ENCODE assay signal across 8 cellular contexts in the genomic region with DNA sequence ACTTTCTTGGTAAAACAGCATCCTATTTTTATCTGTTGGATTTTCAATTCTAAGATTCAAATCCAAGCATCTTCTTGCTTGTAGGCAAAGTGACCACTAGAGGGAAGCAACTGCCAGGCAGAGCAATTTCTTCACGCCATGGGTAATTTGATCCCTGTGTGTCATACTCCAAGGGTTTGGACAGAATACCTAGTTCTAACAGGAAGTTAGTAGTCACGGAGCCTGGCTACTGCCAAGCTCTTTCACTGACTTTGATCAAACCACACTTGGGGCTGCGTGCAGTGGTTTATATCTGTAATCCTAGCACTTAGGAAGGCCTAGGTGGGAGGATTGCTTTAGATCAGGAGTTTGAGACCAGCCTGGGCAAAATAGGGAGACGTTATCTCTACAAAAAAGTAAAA.
DNase-seq lines count a peak whose midpoint lies in the region; ATAC-seq, FAIRE-seq and TF ChIP-seq lines count a peak whose summit lies in the region.

No MANE protein-coding gene starts in this region.

- no peaks in the 10 kb centered on the region for H3K36me3 ChIP-seq in bronchial epithelial cell (ENCODE audit: control insufficient read depth, insufficient read depth, low read length)
- no peaks in the 10 kb centered on the region for H3K36me3 ChIP-seq in kidney epithelial cell (ENCODE audit: control insufficient read depth, insufficient read depth, low read length)
- H3K36me3 ChIP-seq in thyroid gland: no peaks in the 10 kb centered on the region

- H3K27ac ChIP-seq in thyroid gland: peak overlapping the region in 1 of 3 donors; percentile 37

- H3K27me3 ChIP-seq in bronchial epithelial cell (ENCODE audit: control insufficient read depth, insufficient read depth, low read length) (no peaks in the 10 kb centered on the region), kidney epithelial cell (ENCODE audit: control insufficient read depth, insufficient read depth, low read length) (no peaks in the 10 kb centered on the region), thyroid gland (no peaks in the 10 kb centered on the region)

- TF ChIP-seq POLR2A in thyroid gland (IDR thresholded peaks at IDR 0.05): no peak

- TF ChIP-seq CTCF in GM12872 (IDR thresholded peaks at IDR 0.05; ENCODE audit: insufficient read depth, low read depth, low read length): peak; percentile 73
- peak; percentile 80 for TF ChIP-seq CTCF in bronchial epithelial cell (IDR thresholded peaks at IDR 0.05; ENCODE audit: insufficient read depth, low read length, severe bottlenecking)
- TF ChIP-seq CTCF in kidney epithelial cell (IDR thresholded peaks at IDR 0.05; ENCODE audit: insufficient read depth, low read length, poor library complexity, severe bottlenecking): peak; percentile 91
- peak; percentile 45 to 74 (median 62) for TF ChIP-seq CTCF in thyroid gland (IDR thresholded peaks at IDR 0.05)

- no peak for ATAC-seq in HG02763 (IDR thresholded peaks at IDR 0.05; ENCODE audit: unreplicated experiment)
- ATAC-seq in HG02884 (IDR thresholded peaks at IDR 0.05; ENCODE audit: unreplicated experiment): no peak

- no peaks in the 10 kb centered on the region for H3K4me1 ChIP-seq in thyroid gland

- 11 to 17% methylated on average over 4 of the region's 4 CpGs for WGBS in thyroid gland, 2 donors

- DNase-seq in KG1 (lab: John Stamatoyannopoulos, UW) (peak; percentile 9), NOMO-1 (lab: John Stamatoyannopoulos, UW; ENCODE audit: unreplicated experiment in 2 of 2) (peak; percentile 0 to 45), bronchial epithelial cell (ENCODE audit: low read depth) (peak; percentile 98), kidney epithelial cell (ENCODE audit: low read depth) (peak; percentile 96), thyroid gland (peak; percentile 57 to 62)

- no peak overlapping the region for H3K4me3 ChIP-seq in bronchial epithelial cell (ENCODE audit: low read depth, low read length)
- no peak overlapping the region for H3K4me3 ChIP-seq in kidney epithelial cell (ENCODE audit: low read depth, low read length)
- H3K4me3 ChIP-seq in thyroid gland (replicated peaks in 1 of 3): no peak overlapping the region

- intact Hi-C loops in thyroid gland (cut with DNase I): loop anchor here (10.0 kb wide), 3 partner anchors 523 to 1063 kb away; no protein-coding TSS in a partner anchor

- no peaks in the 10 kb centered on the region for H3K9me3 ChIP-seq in thyroid gland

- FAIRE-seq in bronchial epithelial cell (lab: Jason Lieb, UNC): peak; percentile 99

Comparison
In these comparisons a context has a peak if more than half of its experiments do, and no peak if none do; other contexts are left out.
1. DNase-seq: peak in every context shown above with its lines; median percentile 98 in bronchial epithelial cell; 96 in kidney epithelial cell; 60 in thyroid gland; 22 in NOMO-1; 9 in KG1.